ENCODE assay signal across 17 cellular contexts in the genomic region with DNA sequence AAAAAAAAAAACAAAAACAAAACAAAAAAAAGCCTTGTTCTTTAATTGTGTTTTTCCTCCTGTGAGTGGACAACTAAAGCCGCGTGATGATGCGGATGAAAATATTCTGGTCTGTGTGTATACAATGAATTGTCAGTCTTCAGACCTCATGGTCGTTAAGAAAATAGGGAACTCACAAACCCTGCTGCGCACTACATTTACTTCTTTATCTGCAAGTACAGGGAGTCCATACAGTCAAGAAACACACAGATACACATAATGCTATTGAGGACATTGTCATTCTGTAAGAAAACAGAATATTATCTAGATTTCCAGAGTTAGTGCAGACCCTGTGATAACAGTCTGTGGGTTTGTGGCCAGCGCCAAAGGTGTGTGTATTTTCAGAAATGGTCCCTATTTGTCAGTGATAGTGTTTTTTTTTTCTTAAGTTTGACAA. TPM values are rescaled to one million over a fixed set of nuclear protein-coding genes. Genes with fewer than 3 reads are reported as not detected.
DNase-seq lines count a peak whose midpoint lies in the region; ATAC-seq and TF ChIP-seq lines count a peak whose summit lies in the region.
"Had no signal": no experiment of that assay in that cellular context is flagged by ENCODE, and none has a peak within 500 bp of the region (broad histone marks: within the 10 kb centered on the region; RNA-seq: fewer than 3 reads in every experiment).

No MANE protein-coding gene starts in this region.

- H3K36me3 ChIP-seq in CD8-positive, alpha-beta T cell (ENCODE audit: insufficient read depth, low read length) = no peaks in the 10 kb centered on the region

- peak overlapping the region; percentile 1 for H3K4me3 Mint-ChIP-seq in CD8-positive, alpha-beta T cell
- H3K4me3 Mint-ChIP-seq: activated CD4-positive, alpha-beta T cell treated with anti-CD3 and anti-CD28 coated beads for 36 hours; activated T-cell treated with anti-CD3 and anti-CD28 coated beads, Interleukin-2, amount 50 U/mL, for 4 hours; memory B cell had no signal

- intact Hi-C loops in CD8-positive, alpha-beta T cell (cut with DNase I, micrococcal nuclease) = loop anchor here (5.0 to 10.0 kb wide), 2 partner anchors 152 to 424 kb away; a partner anchor contains a TSS

- ATAC-seq in CD8-positive, alpha-beta T cell = no peak
- no peak for ATAC-seq in HG03521 (IDR thresholded peaks at IDR 0.05; ENCODE audit: unreplicated experiment)
- ATAC-seq: activated CD4-positive, alpha-beta T cell treated with anti-CD3 and anti-CD28 coated beads for 36 hours; activated T-cell treated with anti-CD3 and anti-CD28 coated beads, Interleukin-2, amount 50 U/mL, for 4 hours had no signal

- no peak for DNase-seq in CD8-positive, alpha-beta T cell
- DNase-seq in Jurkat, Clone E6-1 (ENCODE audit: low read depth, low spot score) = peak; percentile 78
- DNase-seq in medulla oblongata (ENCODE audit: extremely low spot score) = peak; percentile 69
- no peak for DNase-seq in SK-N-DZ (ENCODE audit: low spot score)
- DNase-seq in HPDE6-E6E7 (ENCODE audit: extremely low spot score) = no peak
- DNase-seq: activated CD4-positive, alpha-beta T cell treated with anti-CD3 and anti-CD28 coated beads for 36 hours; activated T-cell treated with anti-CD3 and anti-CD28 coated beads, Interleukin-2, amount 50 U/mL, for 4 hours; DMS79 treated with DMSO at 0.1 percent for 48 hours; NCI-H187; NCI-H226; SHP77 treated with DMSO at 0.1 percent for 48 hours; stimulated activated CD4-positive, alpha-beta T cell treated with anti-CD3 and anti-CD28 coated beads, Interleukin-12 subunit alpha, Interleukin-12 subunit beta, amount 100 ng/mL, for 4 hours; tibial artery had no signal

- CTCF ChIA-PET in CD8-positive, alpha-beta T cell (lab: Charles Lee) = interaction anchor here (0.9 to 1.3 kb wide), 2 partner anchors 19 to 188 kb away, joined by 3 to 9 read pairs; no protein-coding TSS in a partner anchor

- H3K36me3 Mint-ChIP-seq in CD8-positive, alpha-beta T cell = peaks cover 31% of the 10 kb centered on the region

- no peak overlapping the region for H3K4me3 ChIP-seq in CD8-positive, alpha-beta T cell (ENCODE audit: low read depth, low read length)
- no peak overlapping the region for H3K4me3 ChIP-seq in Jurkat, Clone E6-1 (ENCODE audit: low read length)
- H3K4me3 ChIP-seq: BLaER1, tibial artery had no signal

- no peak for TF ChIP-seq CTCF in CD8-positive, alpha-beta T cell (IDR thresholded peaks at IDR 0.05)
- no peak for TF ChIP-seq CTCF in VCaP (conservative IDR thresholded peaks at IDR 0.05)

- H3K9me3 ChIP-seq in CD8-positive, alpha-beta T cell (ENCODE audit: low read length) = no peaks in the 10 kb centered on the region
- H3K9me3 ChIP-seq: BLaER1, tibial artery had no signal

- H3K9me3 Mint-ChIP-seq in CD8-positive, alpha-beta T cell = no peaks in the 10 kb centered on the region
- H3K9me3 Mint-ChIP-seq: activated T-cell treated with anti-CD3 and anti-CD28 coated beads, Interleukin-2, amount 50 U/mL, for 4 hours; memory B cell had no signal

- peaks cover 99% of the 10 kb centered on the region for H3K4me1 Mint-ChIP-seq in CD8-positive, alpha-beta T cell (ENCODE audit: low read depth)

- POLR2A ChIA-PET in CD8-positive, alpha-beta T cell (lab: Charles Lee) = no interaction called here

- H3K27me3 Mint-ChIP-seq in CD8-positive, alpha-beta T cell (ENCODE audit: low read depth) = no peaks in the 10 kb centered on the region
- H3K27me3 Mint-ChIP-seq: activated CD4-positive, alpha-beta T cell treated with anti-CD3 and anti-CD28 coated beads for 36 hours; memory B cell had no signal

- no peaks in the 10 kb centered on the region for H3K27me3 ChIP-seq in CD8-positive, alpha-beta T cell (ENCODE audit: insufficient read depth, low read length)
- H3K27me3 ChIP-seq: BLaER1, tibial artery had no signal

- peaks cover 96% of the 10 kb centered on the region for H3K4me1 ChIP-seq in CD8-positive, alpha-beta T cell (ENCODE audit: insufficient read depth, low read length)
- H3K4me1 ChIP-seq: tibial artery had no signal

- H3K27ac ChIP-seq in CD8-positive, alpha-beta T cell (ENCODE audit: low read depth, low read length) = no peak overlapping the region
- H3K27ac ChIP-seq in VCaP = peak overlapping the region; percentile 84; the same call in 1 of the 2 replicates
- H3K27ac ChIP-seq: BLaER1, tibial artery had no signal

- H3K27ac Mint-ChIP-seq in CD8-positive, alpha-beta T cell = peak overlapping the region; percentile 90

RNA-seq across cellular contexts. Expression of a gene that starts 17.3 kb away (rescaled TPM):
- total RNA-seq in CD8-positive, alpha-beta T cell = 10 to 100 TPM; 61.8 to 68.7 TPM
- polyA plus RNA-seq in Jurkat, Clone E6-1 (2012; ENCODE audit: insufficient read depth, insufficient read length) = 224 TPM
- 288 and 300 TPM in 2 replicates for polyA plus RNA-seq in SK-N-DZ (2014; cell fraction: cytosol; rRNA removed)
- 188 and 225 TPM in 2 replicates for polyA plus RNA-seq in SK-N-DZ (2014; cell fraction: nucleus; rRNA removed)

RNA-seq across cellular contexts. Expression of a gene that starts 41.4 kb away (rescaled TPM):
- total RNA-seq in CD8-positive, alpha-beta T cell = 10 to 100 TPM; 74.0 to 80.1 TPM
- polyA plus RNA-seq in Jurkat, Clone E6-1 (2012; ENCODE audit: insufficient read depth, insufficient read length) = 91.5 TPM
- polyA plus RNA-seq in SK-N-DZ (2014; cell fraction: cytosol; rRNA removed) = 86.2 and 100 TPM in 2 replicates
- 709 and 714 TPM in 2 replicates for polyA plus RNA-seq in SK-N-DZ (2014; cell fraction: nucleus; rRNA removed)

Comparison
In these comparisons a context has a peak if more than half of its experiments do, and no peak if none do; other contexts are left out.
1. DNase-seq: peak in Jurkat, Clone E6-1 (single experiment) and medulla oblongata (single experiment); none in CD8-positive, alpha-beta T cell (0 of 7), SK-N-DZ (single experiment) and HPDE6-E6E7 (single experiment).